In the genomic region with DNA sequence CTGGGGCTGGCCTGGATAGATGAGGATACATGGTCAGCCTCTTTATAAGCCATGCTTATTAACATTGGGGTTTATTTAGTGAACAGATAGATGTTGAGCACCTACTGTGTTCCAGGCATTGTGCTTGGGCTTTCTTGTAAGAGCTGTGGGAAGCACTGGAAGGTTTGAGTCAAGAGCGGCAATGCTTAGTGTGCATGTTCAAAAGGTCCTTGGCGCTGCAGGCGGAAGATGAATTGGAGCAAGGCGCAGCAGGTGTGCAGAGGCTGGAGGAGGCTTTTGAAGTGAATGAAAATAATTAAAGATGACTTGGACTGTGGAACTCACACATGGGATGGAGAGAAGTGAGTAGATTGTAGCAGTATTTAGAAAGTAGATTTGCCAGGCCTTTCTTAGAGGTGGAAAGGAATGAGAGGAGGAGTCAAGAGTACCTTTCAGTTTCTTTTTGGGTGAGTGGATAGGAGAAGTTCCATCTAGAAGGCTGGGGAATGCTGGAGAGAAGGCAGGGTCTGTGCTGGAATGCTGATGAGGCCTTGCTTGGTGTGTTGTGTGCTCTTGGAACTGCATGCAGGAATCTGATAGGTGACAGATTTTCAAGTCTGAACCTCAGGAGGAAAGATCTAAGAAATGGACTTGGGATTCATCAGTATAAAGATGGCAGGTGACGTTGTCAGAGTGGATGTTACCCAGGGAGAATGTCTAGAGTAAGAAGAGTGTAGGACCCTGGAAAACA, we compare ENCODE assay signal across 21 cellular contexts. TPM values are rescaled to one million over a fixed set of nuclear protein-coding genes. Genes with fewer than 3 reads are reported as not detected.
DNase-seq lines count a peak whose midpoint lies in the region; ATAC-seq, FAIRE-seq and TF ChIP-seq lines count a peak whose summit lies in the region.
"Had no signal": no experiment of that assay in that cellular context is flagged by ENCODE, and none has a peak within 500 bp of the region (broad histone marks: within the 10 kb centered on the region; RNA-seq: fewer than 3 reads in every experiment).

No MANE protein-coding gene starts in this region.

- H3K4me3 Mint-ChIP-seq in activated CD4-positive, alpha-beta T cell treated with anti-CD3 and anti-CD28 coated beads for 36 hours, result peak overlapping the region; percentile 13
- peak overlapping the region in 8 of 10 donors; percentile 2 to 44 (median 18) for H3K4me3 Mint-ChIP-seq in naive thymus-derived CD8-positive, alpha-beta T cell
- H3K4me3 Mint-ChIP-seq: dendritic cell treated with granulocyte-macrophage colony-stimulating factor and Interleukin-4, amounts not matched to agents 40 ng/mL and 50 ng/mL, for 4 days; stimulated activated effector memory CD8-positive, alpha-beta T cell treated with anti-CD3 and anti-CD28 coated beads, Interleukin-12 subunit alpha, Interleukin-12 subunit beta, amount 100 ng/mL, for 72 hours had no signal

- H3K9me1 ChIP-seq in K562 (ENCODE audit: control insufficient read depth, insufficient read depth, low read length), result no peaks in the 10 kb centered on the region

- peak; percentile 52 for DNase-seq in activated CD4-positive, alpha-beta T cell treated with anti-CD3 and anti-CD28 coated beads for 36 hours
- DNase-seq in activated CD4-positive, alpha-beta T cell treated with anti-CD3 and anti-CD28 coated beads, Interleukin-2, amount 50 U/mL, for 4 hours, result no peak
- DNase-seq in K562 (ENCODE audit: extremely low read depth in 1 of 4, low spot score in 3 of 4), result no peak
- DNase-seq in naive thymus-derived CD8-positive, alpha-beta T cell, result no peak
- DNase-seq in GM10248 (ENCODE audit: extremely low spot score), result no peak
- DNase-seq in NCI-H2107 (lab: John Stamatoyannopoulos, UW), result no peak
- DNase-seq: activated CD4-positive, CD25-positive, alpha-beta regulatory T cell; aorta; NCI-H774; posterior cingulate gyrus had no signal

- ATAC-seq in activated CD4-positive, alpha-beta T cell treated with anti-CD3 and anti-CD28 coated beads for 36 hours, result peak; percentile 22
- ATAC-seq in K562 (peak; percentile 11), GM21619 (IDR thresholded peaks at IDR 0.05; ENCODE audit: unreplicated experiment) (no peak)
- ATAC-seq in naive thymus-derived CD8-positive, alpha-beta T cell, result peak in 1 of 2 donors; percentile 26
- ATAC-seq: stimulated activated effector memory CD8-positive, alpha-beta T cell treated with anti-CD3 and anti-CD28 coated beads, Interleukin-12 subunit alpha, Interleukin-12 subunit beta, amount 100 ng/mL, for 72 hours had no signal

- BruUV-seq in K562 (replicated peaks; lab: Mats Ljungman, UMichigan), result no TSS peak

- FAIRE-seq in K562 (lab: Jason Lieb, UNC), result no peak
- FAIRE-seq: A204.1, islet of Langerhans, RCC 7860 had no signal

- 71% methylated on average over 5 of the region's 5 CpGs for WGBS in K562 (ENCODE audit: insufficient coverage, low coverage, missing lambda C conversion rate)

- no peaks in the 10 kb centered on the region for H3K27me3 Mint-ChIP-seq in activated CD4-positive, alpha-beta T cell treated with anti-CD3 and anti-CD28 coated beads for 36 hours
- H3K27me3 Mint-ChIP-seq in naive thymus-derived CD8-positive, alpha-beta T cell, result no peaks in the 10 kb centered on the region
- H3K27me3 Mint-ChIP-seq: dendritic cell treated with granulocyte-macrophage colony-stimulating factor and Interleukin-4, amounts not matched to agents 40 ng/mL and 50 ng/mL, for 4 days had no signal

- H3K9ac ChIP-seq in K562 (ENCODE audit: insufficient read depth in 1 of 2, low read depth in 2 of 2, low read length in 2 of 2), result no peak overlapping the region

- H3K4me3 ChIP-seq in HEK293 (ENCODE audit: low read depth, low read length), result no peak overlapping the region
- H3K4me3 ChIP-seq in K562, result no peak overlapping the region
- H3K4me3 ChIP-seq: esophagus muscularis mucosa, HAP-1, skin epidermis had no signal

- H3K27me3 ChIP-seq in K562 (ENCODE audit: control insufficient read depth in 2 of 2, insufficient read depth in 2 of 2, low read length in 2 of 2), result no peaks in the 10 kb centered on the region
- H3K27me3 ChIP-seq: esophagus muscularis mucosa had no signal

- H3K4me1 Mint-ChIP-seq in activated CD4-positive, alpha-beta T cell treated with anti-CD3 and anti-CD28 coated beads for 36 hours, result peaks cover 75% of the 10 kb centered on the region
- H3K4me1 Mint-ChIP-seq in naive thymus-derived CD8-positive, alpha-beta T cell, result peaks cover 43 to 59% (median 52%) of the 10 kb centered on the region in 4 donors

- H3K9me3 Mint-ChIP-seq in activated CD4-positive, alpha-beta T cell treated with anti-CD3 and anti-CD28 coated beads for 36 hours (ENCODE audit: low read depth), result peaks cover 19% of the 10 kb centered on the region
- peaks cover 2 to 29% (median 12%) of the 10 kb centered on the region in 9 donors for H3K9me3 Mint-ChIP-seq in naive thymus-derived CD8-positive, alpha-beta T cell

- H3K36me3 ChIP-seq in HEK293 (ENCODE audit: control insufficient read depth in 2 of 2, insufficient read depth in 1 of 2, low read length in 2 of 2) (no peaks in the 10 kb centered on the region), K562 (ENCODE audit: control insufficient read depth, insufficient read depth, low read length) (peaks cover 6% of the 10 kb centered on the region)
- H3K36me3 ChIP-seq: esophagus muscularis mucosa, HAP-1 had no signal

- H4K20me1 ChIP-seq in K562 (replicated peaks; ENCODE audit: control insufficient read depth, insufficient read depth, low read length), result peaks cover 28% of the 10 kb centered on the region

- H3K79me2 ChIP-seq in K562 (ENCODE audit: control insufficient read depth, insufficient read depth, low read length), result peaks cover 100% of the 10 kb centered on the region

- in situ Hi-C loops in K562 (cut with MboI), result no loop called here

- H3K27ac ChIP-seq in HEK293 (ENCODE audit: extremely low read depth, low read depth, low read length) (no peak overlapping the region), K562 (ENCODE audit: extremely low read depth, low read depth, low read length) (no peak overlapping the region)
- H3K27ac ChIP-seq: C4-2B, esophagus muscularis mucosa had no signal

- no peak for TF ChIP-seq RAD21 in K562 (CRISPR knock-in tag; conservative IDR thresholded peaks at IDR 0.05 in 1 of 2, IDR thresholded peaks at IDR 0.05 in 1 of 2)

- CTCF ChIA-PET in activated CD4-positive, alpha-beta T cell treated with anti-CD3 and anti-CD28 coated beads for 36 hours (lab: Charles Lee), result interaction anchor here (1.1 to 1.3 kb wide), 3 partner anchors 21 to 79 kb away, joined by 3 to 5 read pairs (median 3); no protein-coding TSS in a partner anchor
- CTCF ChIA-PET in HEK293 (lab: Yijun Ruan, JAX), result interaction anchor here (1.6 kb wide), 1 partner anchor 92 kb away, joined by 3 read pairs; no protein-coding TSS in a partner anchor
- CTCF ChIA-PET in K562 (lab: Yijun Ruan, JAX; ENCODE audit: low intra/inter-chr PET ratio), result no interaction called here
- CTCF ChIA-PET in GM10248 (lab: Yijun Ruan, JAX), result interaction anchor here (0.9 kb wide), 1 partner anchor 87 kb away, joined by 3 read pairs; no protein-coding TSS in a partner anchor

- no peak for TF ChIP-seq EP300 in K562 (IDR thresholded peaks at IDR 0.05; ENCODE audit: low read length)

- H3K9me3 ChIP-seq in HEK293 (ENCODE audit: control insufficient read depth, insufficient read depth, low read depth, low read length), result no peaks in the 10 kb centered on the region
- H3K9me3 ChIP-seq in K562 (replicated peaks; ENCODE audit: control insufficient read depth, insufficient read depth, low read depth, low read length), result peaks cover 12% of the 10 kb centered on the region; the same call in 1 of the 2 replicates

- no peak overlapping the region for H2AFZ ChIP-seq in K562 (ENCODE audit: low read depth, low read length)

- TF ChIP-seq POLR2A in K562 (conservative IDR thresholded peaks at IDR 0.05), result no peak

- intact Hi-C loops in activated CD4-positive, alpha-beta T cell treated with anti-CD3 and anti-CD28 coated beads for 36 hours (cut with DNase I, micrococcal nuclease), result loop anchor here in 1 of 2 experiments (1.0 kb wide), 1 partner anchor 9 kb away; no protein-coding TSS in a partner anchor
- intact Hi-C loops in K562 (cut with micrococcal nuclease), result no loop called here

- H3K4me1 ChIP-seq in HEK293 (ENCODE audit: control insufficient read depth, insufficient read depth, low read length), result peaks cover 13% of the 10 kb centered on the region
- peaks cover 21 to 54% of the 10 kb centered on the region in 2 experiments; a peak in 4 of 5 replicates for H3K4me1 ChIP-seq in K562 (replicated peaks in 1 of 2; ENCODE audit: control insufficient read depth in 2 of 2, insufficient read depth in 2 of 2, low read length in 2 of 2)
- H3K4me1 ChIP-seq: HAP-1 had no signal

- POLR2A ChIA-PET in activated CD4-positive, alpha-beta T cell treated with anti-CD3 and anti-CD28 coated beads for 36 hours (lab: Charles Lee), result interaction anchor here (0.7 kb wide), 1 partner anchor 49 kb away, joined by 3 read pairs; no protein-coding TSS in a partner anchor
- POLR2A ChIA-PET in HEK293 (lab: Yijun Ruan, JAX) (no interaction called here), K562 (lab: Yijun Ruan, JAX) (interaction anchor here (0.9 to 13.8 kb wide), 4 partner anchors 11 to 18 kb away, joined by 3 to 149 read pairs (median 4); no protein-coding TSS in a partner anchor), GM10248 (lab: Yijun Ruan, JAX) (no interaction called here)
- POLR2A ChIA-PET in naive thymus-derived CD8-positive, alpha-beta T cell (lab: Charles Lee), result interaction anchor here (0.7 kb wide), 1 partner anchor 21 kb away, joined by 3 read pairs; no protein-coding TSS in a partner anchor

- TF ChIP-seq CTCF in HEK293 (tag by site-specific recombination; IDR thresholded peaks at IDR 0.05) (no peak), K562 (IDR thresholded peaks at IDR 0.05 in 2 of 3, conservative IDR thresholded peaks at IDR 0.05 in 1 of 3; ENCODE audit: insufficient read depth in 2 of 3, low read depth in 1 of 3, low read length in 3 of 3) (no peak), GM10248 (IDR thresholded peaks at IDR 0.05; ENCODE audit: control extremely low read depth, extremely low read depth, low read depth, missing control alignments) (no peak)

- H3K27ac Mint-ChIP-seq in activated CD4-positive, alpha-beta T cell treated with anti-CD3 and anti-CD28 coated beads for 36 hours, result peak overlapping the region; percentile 55
- peak overlapping the region in 9 of 10 donors; percentile 10 to 77 (median 51) for H3K27ac Mint-ChIP-seq in naive thymus-derived CD8-positive, alpha-beta T cell
- H3K27ac Mint-ChIP-seq: dendritic cell treated with granulocyte-macrophage colony-stimulating factor and Interleukin-4, amounts not matched to agents 40 ng/mL and 50 ng/mL, for 4 days; stimulated activated effector memory CD8-positive, alpha-beta T cell treated with anti-CD3 and anti-CD28 coated beads, Interleukin-12 subunit alpha, Interleukin-12 subunit beta, amount 100 ng/mL, for 72 hours had no signal

- peaks cover 45% of the 10 kb centered on the region for H3K36me3 Mint-ChIP-seq in activated CD4-positive, alpha-beta T cell treated with anti-CD3 and anti-CD28 coated beads for 36 hours (ENCODE audit: low read depth)
- peaks cover 18 to 26% (median 21%) of the 10 kb centered on the region in 3 donors for H3K36me3 Mint-ChIP-seq in naive thymus-derived CD8-positive, alpha-beta T cell

- peak overlapping the region; percentile 2; the same call in 1 of the 2 replicates for H3K4me2 ChIP-seq in K562 (ENCODE audit: insufficient read depth, low read length)

RNA-seq across cellular contexts. Expression of a gene that starts 26.4 kb away (rescaled TPM):
- total RNA-seq in activated CD4-positive, alpha-beta T cell treated with anti-CD3 and anti-CD28 coated beads for 36 hours, result 10 to 100 TPM; 39.4 to 43.3 TPM
- 38.7 and 52.0 TPM in 2 replicates for total RNA-seq in K562 (2011; cell fraction: chromatin; rRNA removed; ENCODE audit: low replicate concordance)
- total RNA-seq in K562 (2011; cell fraction: nucleolus; rRNA removed), result 23.3 and 24.7 TPM in 2 replicates
- 28.7 and 31.5 TPM in 2 replicates for total RNA-seq in K562 (2011; cell fraction: nucleoplasm; rRNA removed)
- total RNA-seq in K562 (2014; rRNA removed) (57.1 and 64.3 TPM in 2 replicates), K562 (2014; rRNA removed; fragmentation: Illumina TruSeq; extraction: Trizol) (52.8 and 59.8 TPM in 2 replicates), K562 (2015; rRNA removed; fragmentation: Illumina TruSeq; extraction: Trizol) (45.2 and 48.1 TPM in 2 replicates), K562 (2021) (66.8 and 72.2 TPM in 2 replicates)
- polyA plus RNA-seq in K562 (2011; rRNA removed) (63.6 and 80.2 TPM in 2 replicates), K562 (2014; fragmentation: Illumina TruSeq; extraction: Trizol) (79.5 and 81.7 TPM in 2 replicates), K562 (2014; fragmentation: Nextera tagmentation; extraction: Ambion mirVana) (1 to 10 TPM; 6.0 to 7.3 TPM), K562 (2014; rRNA removed) (61.3 and 70.0 TPM in 2 replicates)
- 35.7 and 42.0 TPM in 2 replicates for polyA plus RNA-seq in K562 (2011; cell fraction: cytosol; rRNA removed)
- polyA plus RNA-seq in K562 (2011; cell fraction: nucleus; rRNA removed), result 56.0 and 61.8 TPM in 2 replicates
- polyA plus RNA-seq in K562 (2012), result 38.3 and 43.4 TPM in 2 replicates
- 59.7 and 63.7 TPM in 2 replicates for polyA minus RNA-seq in K562 (2011; rRNA and poly(A)+ RNA removed)
- polyA minus RNA-seq in K562 (2011; cell fraction: cytosol; rRNA and poly(A)+ RNA removed), result 28.7 and 35.8 TPM in 2 replicates
- 21.7 and 34.3 TPM in 2 replicates for polyA minus RNA-seq in K562 (2011; cell fraction: nucleus; rRNA and poly(A)+ RNA removed)
- 10 to 100 TPM; 38.2 TPM for total RNA-seq in naive thymus-derived CD8-positive, alpha-beta T cell
- polyA plus RNA-seq in naive thymus-derived CD8-positive, alpha-beta T cell, result 10 to 100 TPM; 15.6 to 32.8 (median 19.7) TPM

Comparison
In these comparisons a context has a peak if more than half of its experiments do, and no peak if none do; other contexts are left out.
1. POLR2A ChIA-PET loops: an anchor here in activated CD4-positive, alpha-beta T cell treated with anti-CD3 and anti-CD28 coated beads for 36 hours (0.7 kb wide), K562 (0.9 to 13.8 kb wide) and naive thymus-derived CD8-positive, alpha-beta T cell (0.7 kb wide); none called in HEK293 and GM10248.